ENCODE assay signal across 23 cellular contexts in genomic region chr13:33132644-33133440, GRCh38.
DNase-seq lines count a peak whose midpoint lies in the region; ATAC-seq and TF ChIP-seq lines count a peak whose summit lies in the region.
"Had no signal": no experiment of that assay in that cellular context is flagged by ENCODE, and none has a peak within 500 bp of the region (broad histone marks: within the 10 kb centered on the region; RNA-seq: fewer than 3 reads in every experiment).

No MANE protein-coding gene starts in this region.

- peaks cover 0 to 2% (median 0%) of the 10 kb centered on the region in 9 donors for H3K9me3 Mint-ChIP-seq in naive thymus-derived CD8-positive, alpha-beta T cell
- H3K9me3 Mint-ChIP-seq in activated CD4-positive, alpha-beta memory T cell treated with anti-CD3 and anti-CD28 coated beads, Interleukin-2, amount 10 ng/mL, durations not matched to agents 7 days and 5 days, result peaks cover 11% of the 10 kb centered on the region

- H3F3A ChIP-seq in SK-N-SH (replicated peaks; ENCODE audit: insufficient read depth), result no peaks in the 10 kb centered on the region

- H3K4me1 Mint-ChIP-seq in naive thymus-derived CD8-positive, alpha-beta T cell, result no peaks in the 10 kb centered on the region
- peaks cover 7% of the 10 kb centered on the region for H3K4me1 Mint-ChIP-seq in activated CD4-positive, alpha-beta memory T cell treated with anti-CD3 and anti-CD28 coated beads, Interleukin-2, amount 10 ng/mL, durations not matched to agents 7 days and 5 days
- H3K4me1 Mint-ChIP-seq: endodermal cell, IgD-negative memory B cell had no signal

- WGBS in SK-N-SH (ENCODE audit: low lambda C conversion rate), result 80% methylated on average over 1 of the region's 1 CpG
- WGBS in thyroid gland, 2 donors, result 67 to 80% methylated on average over 1 of the region's 1 CpG

- ATAC-seq in SK-N-SH treated with all-trans-retinoic acid at 6 μM for 48 hours, result no peak
- no peak for ATAC-seq in naive thymus-derived CD8-positive, alpha-beta T cell
- ATAC-seq: activated CD4-positive, CD25-positive, alpha-beta regulatory T cell treated with anti-CD3 and anti-CD28 coated beads, Interleukin-2, amount 50 U/mL, for 24 hours had no signal

- H3K27me3 ChIP-seq in SK-N-SH (ENCODE audit: insufficient read depth), result no peaks in the 10 kb centered on the region
- H3K27me3 ChIP-seq in thyroid gland, result no peaks in the 10 kb centered on the region
- H3K27me3 ChIP-seq: SJCRH30 had no signal

- H3K27ac ChIP-seq in SK-N-SH (ENCODE audit: low read depth in 2 of 2, low read length in 1 of 2) (peak overlapping the region in 1 of 2 experiments; percentile 53; a peak in 1 of 4 replicates), thyroid gland (peak overlapping the region; percentile 37 to 63 (median 48))
- H3K27ac ChIP-seq: 22Rv1, C4-2B, SJCRH30 had no signal

- H3K9ac ChIP-seq in SK-N-SH, result no peak overlapping the region

- intact Hi-C loops in thyroid gland (cut with DNase I), result no loop called here

- H3K4me1 ChIP-seq in SK-N-SH (ENCODE audit: control insufficient read depth in 1 of 2, insufficient read depth in 2 of 2, low read depth in 1 of 2, low read length in 1 of 2), result peaks cover 0 to 6% of the 10 kb centered on the region in 2 experiments; a peak in 1 of 4 replicates
- peaks cover 13 to 47% of the 10 kb centered on the region in 2 donors for H3K4me1 ChIP-seq in thyroid gland

- H3K9me3 ChIP-seq in SK-N-SH, result no peaks in the 10 kb centered on the region
- H3K9me3 ChIP-seq in thyroid gland, result no peaks in the 10 kb centered on the region
- H3K9me3 ChIP-seq: SJCRH30 had no signal

- POLR2A ChIA-PET in SK-N-SH (lab: Yijun Ruan, JAX), result no interaction called here
- POLR2A ChIA-PET in naive thymus-derived CD8-positive, alpha-beta T cell (lab: Charles Lee), result no interaction called here
- POLR2A ChIA-PET in activated CD4-positive, alpha-beta memory T cell treated with anti-CD3 and anti-CD28 coated beads, Interleukin-2, amount 10 ng/mL, durations not matched to agents 7 days and 5 days (lab: Charles Lee), result no interaction called here

- H3K27ac Mint-ChIP-seq in naive thymus-derived CD8-positive, alpha-beta T cell, result no peak overlapping the region
- no peak overlapping the region for H3K27ac Mint-ChIP-seq in activated CD4-positive, alpha-beta memory T cell treated with anti-CD3 and anti-CD28 coated beads, Interleukin-2, amount 10 ng/mL, durations not matched to agents 7 days and 5 days
- H3K27ac Mint-ChIP-seq: endodermal cell, IgD-negative memory B cell had no signal

- no peaks in the 10 kb centered on the region for H3K9me2 ChIP-seq in SK-N-SH

- no peak for TF ChIP-seq EP300 in SK-N-SH (IDR thresholded peaks at IDR 0.05; ENCODE audit: borderline replicate concordance in 1 of 2, low read depth in 1 of 2, low read length in 1 of 2)

- H3K36me3 ChIP-seq in SK-N-SH (replicated peaks in 1 of 2; ENCODE audit: control insufficient read depth in 1 of 2, insufficient read depth in 2 of 2, low read length in 1 of 2) (peaks cover 13 to 17% of the 10 kb centered on the region in 2 experiments), thyroid gland (peaks cover 13 to 20% of the 10 kb centered on the region in 2 donors)

- H3K4me2 ChIP-seq in SK-N-SH, result no peak overlapping the region
- H3K4me2 ChIP-seq: smooth muscle cell had no signal

- no peaks in the 10 kb centered on the region for H3K36me3 Mint-ChIP-seq in naive thymus-derived CD8-positive, alpha-beta T cell
- H3K36me3 Mint-ChIP-seq in activated CD4-positive, alpha-beta memory T cell treated with anti-CD3 and anti-CD28 coated beads, Interleukin-2, amount 10 ng/mL, durations not matched to agents 7 days and 5 days (ENCODE audit: low read depth), result no peaks in the 10 kb centered on the region

- no peak overlapping the region for H3K4me3 Mint-ChIP-seq in naive thymus-derived CD8-positive, alpha-beta T cell
- H3K4me3 Mint-ChIP-seq in activated CD4-positive, alpha-beta memory T cell treated with anti-CD3 and anti-CD28 coated beads, Interleukin-2, amount 10 ng/mL, durations not matched to agents 7 days and 5 days, result no peak overlapping the region
- H3K4me3 Mint-ChIP-seq: endodermal cell, IgD-negative memory B cell, naive B cell had no signal

- peaks cover 0 to 18% (median under 1%) of the 10 kb centered on the region in 5 donors for H3K27me3 Mint-ChIP-seq in naive thymus-derived CD8-positive, alpha-beta T cell
- no peaks in the 10 kb centered on the region for H3K27me3 Mint-ChIP-seq in activated CD4-positive, alpha-beta memory T cell treated with anti-CD3 and anti-CD28 coated beads, Interleukin-2, amount 10 ng/mL, durations not matched to agents 7 days and 5 days
- H3K27me3 Mint-ChIP-seq: IgD-negative memory B cell had no signal

- CTCF ChIA-PET in SK-N-SH (lab: Yijun Ruan, JAX), result interaction anchor here (0.7 to 1.5 kb wide), 2 partner anchors 10 to 48 kb away, joined by 3 to 6 read pairs; no protein-coding TSS in a partner anchor
- CTCF ChIA-PET in activated CD4-positive, alpha-beta memory T cell treated with anti-CD3 and anti-CD28 coated beads, Interleukin-2, amount 10 ng/mL, durations not matched to agents 7 days and 5 days (lab: Charles Lee), result no interaction called here

- H3K79me2 ChIP-seq in SK-N-SH (ENCODE audit: insufficient read depth), result 0 out of 2 replicates have a peak, but pooled peaks cover 3% of the 10 kb centered on the region

- no peak for DNase-seq in SK-N-SH
- peak; percentile 74 for DNase-seq in astrocyte of the spinal cord (ENCODE audit: low read depth, low spot score)
- DNase-seq in fibroblast of villous mesenchyme (ENCODE audit: low read depth), result peak; percentile 57
- DNase-seq in thyroid gland, result no peak
- no peak for DNase-seq in CD1c-positive myeloid dendritic cell (ENCODE audit: extremely low spot score)
- no peak for DNase-seq in naive thymus-derived CD8-positive, alpha-beta T cell
- no peak for DNase-seq in activated CD4-positive, alpha-beta memory T cell treated with anti-CD3 and anti-CD28 coated beads, Interleukin-2, amount 10 ng/mL, durations not matched to agents 7 days and 5 days
- DNase-seq: activated naive CD4-positive, alpha-beta T cell; endodermal cell; naive B cell; NCI-H2029 treated with DMSO at 0.1 percent for 48 hours; NCI-H69; OCI-M1; posterior cingulate gyrus; SJCRH30; T-helper 9 cell; trophoblast cell had no signal

- no peak for TF ChIP-seq RAD21 in SK-N-SH (IDR thresholded peaks at IDR 0.05; ENCODE audit: low read length)

- in situ Hi-C loops in astrocyte of the spinal cord (cut with HindIII; ENCODE audit: low sequenced_read_pairs), result no loop called here

- no peak overlapping the region for H3K4me3 ChIP-seq in SK-N-SH (ENCODE audit: low read depth in 2 of 2, low read length in 1 of 2)
- H3K4me3 ChIP-seq in astrocyte of the spinal cord (ENCODE audit: low read depth, low read length), result no peak overlapping the region
- H3K4me3 ChIP-seq in fibroblast of villous mesenchyme (ENCODE audit: low read depth, low read length), result no peak overlapping the region
- no peak overlapping the region for H3K4me3 ChIP-seq in thyroid gland (replicated peaks in 1 of 3)
- H3K4me3 ChIP-seq: SJCRH30, smooth muscle cell had no signal

- TF ChIP-seq CTCF in SK-N-SH (IDR thresholded peaks at IDR 0.05) (no peak), astrocyte of the spinal cord (IDR thresholded peaks at IDR 0.05; ENCODE audit: low read depth, low read length) (no peak), fibroblast of villous mesenchyme (IDR thresholded peaks at IDR 0.05; ENCODE audit: insufficient read depth, low read depth, low read length) (no peak), thyroid gland (IDR thresholded peaks at IDR 0.05) (no peak)

- no peak overlapping the region for H2AFZ ChIP-seq in SK-N-SH (ENCODE audit: low read depth)

- no peak for TF ChIP-seq POLR2A in thyroid gland (IDR thresholded peaks at IDR 0.05)

- no peaks in the 10 kb centered on the region for H4K20me1 ChIP-seq in SK-N-SH (ENCODE audit: insufficient read depth)

TF ChIP-seq in SK-N-SH, 30 proteins besides CTCF, POLR2A, EP300 and RAD21 (continues in another document):
- TF ChIP-seq POLR2AphosphoS5 (IDR thresholded peaks at IDR 0.05; ENCODE audit: low read depth, low read length) (no peak), CHD2 (IDR thresholded peaks at IDR 0.05; ENCODE audit: low read length, partially characterized antibody) (no peak), ELF1 (IDR thresholded peaks at IDR 0.05) (no peak), TCF12 (IDR thresholded peaks at IDR 0.05) (no peak), PBX3 (IDR thresholded peaks at IDR 0.05) (peak; percentile 28; the same call in 1 of the 2 replicates), RXRA (IDR thresholded peaks at IDR 0.05; ENCODE audit: borderline replicate concordance, low read depth) (no peak), EZH2phosphoT487 (IDR thresholded peaks at IDR 0.05; ENCODE audit: borderline replicate concordance, low read depth) (no peak), GATA2 (CRISPR knock-in tag; IDR thresholded peaks at IDR 0.05) (no peak)

TF ChIP-seq in SK-N-SH treated with all-trans-retinoic acid at 6 μM for 48 hours, 23 proteins besides CTCF, POLR2A, EP300 and RAD21 (continues in another document):
- TF ChIP-seq ZFP3 (CRISPR knock-in tag; IDR thresholded peaks at IDR 0.05), result no peak
- no peak for TF ChIP-seq TSHZ2 (CRISPR knock-in tag; IDR thresholded peaks at IDR 0.05)
- no peak for TF ChIP-seq ISL1 (CRISPR knock-in tag; IDR thresholded peaks at IDR 0.05)
- TF ChIP-seq TCF4 (CRISPR knock-in tag; IDR thresholded peaks at IDR 0.05; ENCODE audit: borderline replicate concordance), result no peak

Comparison
In these comparisons a context has a peak if more than half of its experiments do, and no peak if none do; other contexts are left out.
1. DNase-seq: peak in astrocyte of the spinal cord (single experiment) and fibroblast of villous mesenchyme (single experiment); none in SK-N-SH (single experiment), thyroid gland (0 of 2), CD1c-positive myeloid dendritic cell (single experiment), naive thymus-derived CD8-positive, alpha-beta T cell (0 of 10) and activated CD4-positive, alpha-beta memory T cell treated with anti-CD3 and anti-CD28 coated beads, Interleukin-2, amount 10 ng/mL, durations not matched to agents 7 days and 5 days (single experiment).